Comparison of ENCODE assay signal across 13 cellular contexts in genomic region chr6:36024154-36024760, GRCh38. TPM values are rescaled to one million over a fixed set of nuclear protein-coding genes. Genes with fewer than 3 reads are reported as not detected.
DNase-seq lines count a peak whose midpoint lies in the region; ATAC-seq and TF ChIP-seq lines count a peak whose summit lies in the region.
"Had no signal": no experiment of that assay in that cellular context is flagged by ENCODE, and none has a peak within 500 bp of the region (broad histone marks: within the 10 kb centered on the region; RNA-seq: fewer than 3 reads in every experiment).

Gene SLC26A8, minus strand, starts transcription at chr6:36024641. Its CDS starts 4,934 bp downstream, at chr6:36019707.

- H3K9me3 Mint-ChIP-seq in glutamatergic neuron (ENCODE audit: unreplicated experiment): peaks cover 18% of the 10 kb centered on the region

- no peak within 1 kb of the TSS for H2AFZ ChIP-seq in OCI-LY1 (ENCODE audit: low read length)

- H3K4me1 ChIP-seq in OCI-LY1 (ENCODE audit: insufficient read depth, low read length, severe bottlenecking): peaks cover 8% of the 10 kb centered on the region
- peaks cover 75 to 78% of the 10 kb centered on the region in 2 experiments for H3K4me1 ChIP-seq in neutrophil (ENCODE audit: control insufficient read depth in 1 of 2, insufficient read depth in 1 of 2, low read depth in 1 of 2, low read length in 1 of 2)

- peak within 1 kb of the TSS; percentile 59 for H3K4me2 ChIP-seq in OCI-LY1 (ENCODE audit: low read length)

- peaks cover 12% of the 10 kb centered on the region for H3K27me3 Mint-ChIP-seq in glutamatergic neuron (ENCODE audit: unreplicated experiment)

- DNase-seq in ELF-1 (ENCODE audit: low read depth, low spot score): peak; percentile 67
- peak; percentile 44 for DNase-seq in glutamatergic neuron
- no peak for DNase-seq in NCI-H1092 treated with DMSO at 0.1 percent for 48 hours (lab: John Stamatoyannopoulos, UW)
- no peak for DNase-seq in NK-92 treated with Interleukin-12 subunit alpha and Interleukin-12 subunit beta, amount 100 ng/mL, for 24 hours (lab: John Stamatoyannopoulos, UW)
- DNase-seq: activated CD8-positive, alpha-beta memory T cell treated with anti-CD3 and anti-CD28 coated beads for 24 hours; MG63 had no signal

- no peaks in the 10 kb centered on the region for H3K36me3 Mint-ChIP-seq in glutamatergic neuron (ENCODE audit: unreplicated experiment)

- TF ChIP-seq CTCF in OCI-LY1 (IDR thresholded peaks at IDR 0.05; ENCODE audit: low read length) (no peak), glutamatergic neuron (IDR thresholded peaks at IDR 0.05; ENCODE audit: partially characterized antibody, unreplicated experiment) (no peak), neutrophil (IDR thresholded peaks at IDR 0.05) (no peak)

- peak within 1 kb of the TSS; percentile 65 for H3K4me3 Mint-ChIP-seq in glutamatergic neuron (ENCODE audit: unreplicated experiment)

- H3K36me3 ChIP-seq in OCI-LY1 (ENCODE audit: insufficient read depth, low read length): no peaks in the 10 kb centered on the region
- H3K36me3 ChIP-seq in neutrophil: no peaks in the 10 kb centered on the region
- H3K36me3 ChIP-seq: MG63, ovary, thyroid gland had no signal

- H3K27ac ChIP-seq in OCI-LY1 (ENCODE audit: low read depth, low read length, poor library complexity, severe bottlenecking): no peak within 1 kb of the TSS
- peak within 1 kb of the TSS; percentile 88 for H3K27ac ChIP-seq in neutrophil
- H3K27ac ChIP-seq: ovary, thyroid gland had no signal

- peaks cover 16% of the 10 kb centered on the region for H3K4me1 Mint-ChIP-seq in glutamatergic neuron (ENCODE audit: low read depth, unreplicated experiment)

- no peaks in the 10 kb centered on the region for H4K20me1 ChIP-seq in OCI-LY1 (ENCODE audit: insufficient read depth, low read length)

- ATAC-seq in HG02973 (IDR thresholded peaks at IDR 0.05; ENCODE audit: unreplicated experiment) (no peak), HG02840 (IDR thresholded peaks at IDR 0.05; ENCODE audit: low FRiP score, unreplicated experiment) (no peak)

- H3K4me3 ChIP-seq in OCI-LY1 (ENCODE audit: low read depth, low read length, poor library complexity, severe bottlenecking): peak within 1 kb of the TSS; percentile 30
- H3K4me3 ChIP-seq in neutrophil (ENCODE audit: low read depth in 1 of 2, low read length in 1 of 2): peak within 1 kb of the TSS; percentile 68 to 70
- H3K4me3 ChIP-seq: MG63, ovary, thyroid gland had no signal

- H3K27ac Mint-ChIP-seq in glutamatergic neuron (ENCODE audit: unreplicated experiment): no peak within 1 kb of the TSS

- peaks cover 14% of the 10 kb centered on the region for H3K79me2 ChIP-seq in OCI-LY1 (ENCODE audit: insufficient read depth, low read length)

- no peaks in the 10 kb centered on the region for H3F3A ChIP-seq in OCI-LY1 (ENCODE audit: insufficient read depth, low read length)

- no peak within 1 kb of the TSS; the same call in 1 of the 2 replicates for H3K9ac ChIP-seq in OCI-LY1 (ENCODE audit: low read length)

- no peaks in the 10 kb centered on the region for H3K9me2 ChIP-seq in OCI-LY1 (ENCODE audit: low read depth, low read length)

- no peaks in the 10 kb centered on the region; the same call in 1 of the 2 replicates for H3K27me3 ChIP-seq in OCI-LY1 (ENCODE audit: insufficient read depth, low read length)
- H3K27me3 ChIP-seq in neutrophil: no peaks in the 10 kb centered on the region
- H3K27me3 ChIP-seq: MG63, ovary, thyroid gland had no signal

- no peaks in the 10 kb centered on the region for H3K9me3 ChIP-seq in OCI-LY1 (ENCODE audit: low read length)
- no peaks in the 10 kb centered on the region for H3K9me3 ChIP-seq in neutrophil
- H3K9me3 ChIP-seq: MG63, ovary, thyroid gland had no signal

RNA-seq across cellular contexts. Expression of gene SLC26A8, which starts in this region (rescaled TPM):
- 0.29 TPM for total RNA-seq in glutamatergic neuron (ENCODE audit: unreplicated experiment)
- total RNA-seq: H4 had no signal

Comparison
In these comparisons a context has a peak if more than half of its experiments do, and no peak if none do; other contexts are left out.
1. Peak in DNase-seq in glutamatergic neuron; RNA of the gene not detected or under 1 TPM.